Comparison of ENCODE assay signal across 19 cellular contexts in genomic region chr6:163494279-163494727, GRCh38.
A peak's percentile ranks its signal among the peaks of the same experiment; 100 is the strongest.
DNase-seq lines count a peak whose midpoint lies in the region; ATAC-seq and TF ChIP-seq lines count a peak whose summit lies in the region.
"Had no signal": no experiment of that assay in that cellular context is flagged by ENCODE, and none has a peak within 500 bp of the region (broad histone marks: within the 10 kb centered on the region; RNA-seq: fewer than 3 reads in every experiment).

No MANE protein-coding gene starts in this region.

- TF ChIP-seq CTCF in osteoblast (IDR thresholded peaks at IDR 0.05; ENCODE audit: extremely low read depth, low read depth, low read length) (no peak), WERI-Rb-1 (IDR thresholded peaks at IDR 0.05; ENCODE audit: low read depth, low read length) (no peak)

- no peak overlapping the region for H3K4me3 Mint-ChIP-seq in activated T-helper 17 cell treated with anti-CD3 and anti-CD28 coated beads, Interleukin-2, amount 50 U/mL, for 72 hours
- no peak overlapping the region for H3K4me3 Mint-ChIP-seq in activated CD8-positive, alpha-beta memory T cell treated with anti-CD3 and anti-CD28 coated beads, Interleukin-2, amount 10 ng/mL, durations not matched to agents 7 days and 5 days
- H3K4me3 Mint-ChIP-seq in stimulated activated memory B cell treated with anti-CD40 and anti-IgM and Interleukin-4, amounts not matched to agents 10 μg/mL and 1 μg/mL and 100 μg/mL, for 72 hours: no peak overlapping the region
- H3K4me3 Mint-ChIP-seq: CD14-positive monocyte, nephron, type B pancreatic cell had no signal

- peak; percentile 42 for ATAC-seq in activated T-helper 17 cell treated with anti-CD3 and anti-CD28 coated beads, Interleukin-2, amount 50 U/mL, for 72 hours (replicated peaks)
- no peak for ATAC-seq in activated CD8-positive, alpha-beta memory T cell treated with anti-CD3 and anti-CD28 coated beads, Interleukin-2, amount 10 ng/mL, durations not matched to agents 7 days and 5 days
- no peak for ATAC-seq in stimulated activated memory B cell treated with anti-CD40 and anti-IgM and Interleukin-4, amounts not matched to agents 10 μg/mL and 1 μg/mL and 100 μg/mL, for 72 hours

- no peak overlapping the region for H3K4me2 ChIP-seq in osteoblast (ENCODE audit: insufficient read depth, low read length)
- H3K4me2 ChIP-seq: hepatocyte, PC-9 had no signal

- no peaks in the 10 kb centered on the region for H3K36me3 Mint-ChIP-seq in activated T-helper 17 cell treated with anti-CD3 and anti-CD28 coated beads, Interleukin-2, amount 50 U/mL, for 72 hours (ENCODE audit: low read depth)
- H3K36me3 Mint-ChIP-seq in activated CD8-positive, alpha-beta memory T cell treated with anti-CD3 and anti-CD28 coated beads, Interleukin-2, amount 10 ng/mL, durations not matched to agents 7 days and 5 days: peaks cover 13% of the 10 kb centered on the region
- peaks cover 26% of the 10 kb centered on the region for H3K36me3 Mint-ChIP-seq in stimulated activated memory B cell treated with anti-CD40 and anti-IgM and Interleukin-4, amounts not matched to agents 10 μg/mL and 1 μg/mL and 100 μg/mL, for 72 hours

- no peak overlapping the region for H3K27ac Mint-ChIP-seq in activated T-helper 17 cell treated with anti-CD3 and anti-CD28 coated beads, Interleukin-2, amount 50 U/mL, for 72 hours
- no peak overlapping the region for H3K27ac Mint-ChIP-seq in activated CD8-positive, alpha-beta memory T cell treated with anti-CD3 and anti-CD28 coated beads, Interleukin-2, amount 10 ng/mL, durations not matched to agents 7 days and 5 days
- no peak overlapping the region for H3K27ac Mint-ChIP-seq in stimulated activated memory B cell treated with anti-CD40 and anti-IgM and Interleukin-4, amounts not matched to agents 10 μg/mL and 1 μg/mL and 100 μg/mL, for 72 hours
- H3K27ac Mint-ChIP-seq: nephron, type B pancreatic cell had no signal

- no peaks in the 10 kb centered on the region for H3K27me3 ChIP-seq in osteoblast (ENCODE audit: insufficient read depth, low read length)
- H3K27me3 ChIP-seq in WERI-Rb-1 (ENCODE audit: insufficient read depth, low read depth, severe bottlenecking): no peaks in the 10 kb centered on the region
- H3K27me3 ChIP-seq: hepatocyte had no signal

- CTCF ChIA-PET in HEK293T (lab: Yijun Ruan, JAX): no interaction called here
- CTCF ChIA-PET in activated CD8-positive, alpha-beta memory T cell treated with anti-CD3 and anti-CD28 coated beads, Interleukin-2, amount 10 ng/mL, durations not matched to agents 7 days and 5 days (lab: Charles Lee): no interaction called here

- H3K4me1 Mint-ChIP-seq in activated T-helper 17 cell treated with anti-CD3 and anti-CD28 coated beads, Interleukin-2, amount 50 U/mL, for 72 hours: peaks cover 10% of the 10 kb centered on the region
- peaks cover 3% of the 10 kb centered on the region for H3K4me1 Mint-ChIP-seq in activated CD8-positive, alpha-beta memory T cell treated with anti-CD3 and anti-CD28 coated beads, Interleukin-2, amount 10 ng/mL, durations not matched to agents 7 days and 5 days
- peaks cover 41% of the 10 kb centered on the region for H3K4me1 Mint-ChIP-seq in stimulated activated memory B cell treated with anti-CD40 and anti-IgM and Interleukin-4, amounts not matched to agents 10 μg/mL and 1 μg/mL and 100 μg/mL, for 72 hours

- H3K4me1 ChIP-seq in osteoblast (ENCODE audit: insufficient read depth, low read length): peaks cover 7% of the 10 kb centered on the region

- H3K4me3 ChIP-seq in osteoblast (ENCODE audit: insufficient read depth, low read length): no peak overlapping the region
- no peak overlapping the region for H3K4me3 ChIP-seq in WERI-Rb-1 (ENCODE audit: low read depth, low read length)
- H3K4me3 ChIP-seq: hepatocyte, PC-9 had no signal

- DNase-seq in Daoy (ENCODE audit: low read depth) (peak; percentile 29), HEK293T (ENCODE audit: extremely low spot score) (no peak), osteoblast (ENCODE audit: insufficient read length, low spot score, missing footprints) (peak; percentile 32), NCI-H446 treated with DMSO at 0.1 percent for 48 hours (lab: John Stamatoyannopoulos, UW) (no peak), WERI-Rb-1 (no peak)
- DNase-seq in activated CD8-positive, alpha-beta memory T cell treated with anti-CD3 and anti-CD28 coated beads, Interleukin-2, amount 10 ng/mL, durations not matched to agents 7 days and 5 days: no peak
- DNase-seq: activated CD8-positive, alpha-beta memory T cell treated with anti-CD3 and anti-CD28 coated beads for 24 hours; central memory CD4-positive, alpha-beta T cell; DMS53; effector CD4-positive, alpha-beta T cell; mesendoderm; PC-9; stimulated activated naive CD4-positive, alpha-beta T cell treated with Interleukin-2 at 50 U/mL for 16 hours had no signal

- peaks cover 6% of the 10 kb centered on the region for H4K20me1 ChIP-seq in osteoblast (ENCODE audit: insufficient read depth, low read length)

- H3K9me3 ChIP-seq in osteoblast (ENCODE audit: low read depth, low read length) (no peaks in the 10 kb centered on the region), WERI-Rb-1 (ENCODE audit: severe bottlenecking) (no peaks in the 10 kb centered on the region)

- H3K9me3 Mint-ChIP-seq in activated T-helper 17 cell treated with anti-CD3 and anti-CD28 coated beads, Interleukin-2, amount 50 U/mL, for 72 hours: no peaks in the 10 kb centered on the region
- peaks cover 3% of the 10 kb centered on the region for H3K9me3 Mint-ChIP-seq in activated CD8-positive, alpha-beta memory T cell treated with anti-CD3 and anti-CD28 coated beads, Interleukin-2, amount 10 ng/mL, durations not matched to agents 7 days and 5 days (ENCODE audit: low read depth)
- peaks cover 5% of the 10 kb centered on the region for H3K9me3 Mint-ChIP-seq in stimulated activated memory B cell treated with anti-CD40 and anti-IgM and Interleukin-4, amounts not matched to agents 10 μg/mL and 1 μg/mL and 100 μg/mL, for 72 hours
- H3K9me3 Mint-ChIP-seq: CD14-positive monocyte, nephron had no signal

- no peak overlapping the region for H3K27ac ChIP-seq in osteoblast (ENCODE audit: low read depth, low read length)
- H3K27ac ChIP-seq in WERI-Rb-1: no peak overlapping the region
- H3K27ac ChIP-seq: hepatocyte, PC-9 had no signal

- H3K27me3 Mint-ChIP-seq in activated T-helper 17 cell treated with anti-CD3 and anti-CD28 coated beads, Interleukin-2, amount 50 U/mL, for 72 hours: no peaks in the 10 kb centered on the region
- no peaks in the 10 kb centered on the region for H3K27me3 Mint-ChIP-seq in activated CD8-positive, alpha-beta memory T cell treated with anti-CD3 and anti-CD28 coated beads, Interleukin-2, amount 10 ng/mL, durations not matched to agents 7 days and 5 days
- no peaks in the 10 kb centered on the region for H3K27me3 Mint-ChIP-seq in stimulated activated memory B cell treated with anti-CD40 and anti-IgM and Interleukin-4, amounts not matched to agents 10 μg/mL and 1 μg/mL and 100 μg/mL, for 72 hours
- H3K27me3 Mint-ChIP-seq: type B pancreatic cell had no signal

- POLR2A ChIA-PET in HEK293T (lab: Yijun Ruan, JAX): no interaction called here

- H2AFZ ChIP-seq in osteoblast (ENCODE audit: low read length): no peak overlapping the region
- H2AFZ ChIP-seq: hepatocyte, PC-9 had no signal

- H3K36me3 ChIP-seq in osteoblast (ENCODE audit: insufficient read depth, low read length) (no peaks in the 10 kb centered on the region), WERI-Rb-1 (no peaks in the 10 kb centered on the region)

- peaks cover 95% of the 10 kb centered on the region for H3K79me2 ChIP-seq in osteoblast (ENCODE audit: insufficient read depth, low read length)

TF ChIP-seq in HEK293T, 16 proteins besides CTCF, POLR2A, EP300 and RAD21:
- TF ChIP-seq, protein P1, sequence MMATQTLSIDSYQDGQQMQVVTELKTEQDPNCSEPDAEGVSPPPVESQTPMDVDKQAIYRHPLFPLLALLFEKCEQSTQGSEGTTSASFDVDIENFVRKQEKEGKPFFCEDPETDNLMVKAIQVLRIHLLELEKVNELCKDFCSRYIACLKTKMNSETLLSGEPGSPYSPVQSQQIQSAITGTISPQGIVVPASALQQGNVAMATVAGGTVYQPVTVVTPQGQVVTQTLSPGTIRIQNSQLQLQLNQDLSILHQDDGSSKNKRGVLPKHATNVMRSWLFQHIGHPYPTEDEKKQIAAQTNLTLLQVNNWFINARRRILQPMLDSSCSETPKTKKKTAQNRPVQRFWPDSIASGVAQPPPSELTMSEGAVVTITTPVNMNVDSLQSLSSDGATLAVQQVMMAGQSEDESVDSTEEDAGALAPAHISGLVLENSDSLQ (IDR thresholded peaks at IDR 0.05): peak; percentile 49; the same call in 1 of the 2 replicates
- TF ChIP-seq HDGF (IDR thresholded peaks at IDR 0.05; ENCODE audit: borderline replicate concordance): no peak
- TF ChIP-seq ARNT (IDR thresholded peaks at IDR 0.05): peak; percentile 36; the same call in 1 of the 2 replicates
TF ChIP-seq in HEK293T: peak in this region for 2.

Comparison
In these comparisons a context has a peak if more than half of its experiments do, and no peak if none do; other contexts are left out.
1. DNase-seq: peak in Daoy (single experiment) and osteoblast (single experiment); none in HEK293T (single experiment), activated CD8-positive, alpha-beta memory T cell treated with anti-CD3 and anti-CD28 coated beads, Interleukin-2, amount 10 ng/mL, durations not matched to agents 7 days and 5 days (single experiment), NCI-H446 treated with DMSO at 0.1 percent for 48 hours (single experiment) and WERI-Rb-1 (single experiment).